Comparison of ENCODE assay signal across 8 cellular contexts in the genomic region with DNA sequence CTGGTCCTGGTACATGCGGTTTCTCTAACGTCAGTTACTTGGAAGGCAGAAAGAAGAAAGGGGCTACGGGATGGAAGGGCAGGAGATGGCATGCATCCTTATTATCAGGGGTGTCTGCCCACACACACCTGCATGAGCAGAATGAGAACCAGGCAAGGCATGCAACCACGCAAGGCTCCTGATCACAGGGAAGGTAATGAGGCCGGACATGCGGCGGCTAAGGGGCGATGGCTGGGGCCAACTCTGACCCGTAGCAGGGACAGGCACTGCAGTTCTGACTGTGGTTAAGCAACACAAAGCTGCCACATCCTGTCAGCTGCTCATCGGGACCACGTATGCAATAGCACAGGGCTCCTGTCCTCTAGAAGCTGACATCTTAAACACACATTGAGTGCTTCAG.
DNase-seq lines count a peak whose midpoint lies in the region; ATAC-seq, FAIRE-seq and TF ChIP-seq lines count a peak whose summit lies in the region.

No MANE protein-coding gene starts in this region.

- peaks cover 33% of the 10 kb centered on the region for H3K36me3 ChIP-seq in thymus (ENCODE audit: control insufficient read depth, insufficient read depth)

- no peak overlapping the region for H3K4me3 ChIP-seq in thymus (ENCODE audit: low read length)
- H3K4me3 ChIP-seq in coronary artery, result no peak overlapping the region

- TF ChIP-seq POLR2A in H54 (IDR thresholded peaks at IDR 0.05; ENCODE audit: low read depth, low read length), result no peak

- H3K27me3 ChIP-seq in thymus (ENCODE audit: control insufficient read depth, insufficient read depth), result no peaks in the 10 kb centered on the region

- peak; percentile 63 for ATAC-seq in GM18870 (IDR thresholded peaks at IDR 0.05; ENCODE audit: unreplicated experiment)
- peak; percentile 96 for ATAC-seq in HG03064 (IDR thresholded peaks at IDR 0.05; ENCODE audit: low read depth, unreplicated experiment)

- peaks cover 20% of the 10 kb centered on the region for H3K4me1 ChIP-seq in thymus (ENCODE audit: control insufficient read depth, insufficient read depth, low read length)

- WGBS in thymus, result 33% methylated on average over 11 of the region's 11 CpGs

- DNase-seq in UCSD-AML1 (lab: John Stamatoyannopoulos, UW; ENCODE audit: unreplicated experiment) (peak; percentile 56), fibroblast of gingiva (ENCODE audit: low read depth) (peak; percentile 41), hepatic stellate cell (ENCODE audit: low spot score) (no peak), coronary artery (ENCODE audit: low spot score) (no peak), H54 (ENCODE audit: insufficient read length, low spot score) (no peak)

- peak overlapping the region; percentile 74 for H3K27ac ChIP-seq in thymus (ENCODE audit: low read depth)
- no peak overlapping the region for H3K27ac ChIP-seq in coronary artery

- TF ChIP-seq CTCF in coronary artery (IDR thresholded peaks at IDR 0.05), result no peak

- FAIRE-seq in H54 (lab: Jason Lieb, UNC), result no peak

- H3K9me3 ChIP-seq in thymus (ENCODE audit: control insufficient read depth), result no peaks in the 10 kb centered on the region

Comparison
In these comparisons a context has a peak if more than half of its experiments do, and no peak if none do; other contexts are left out.
1. DNase-seq: peak in UCSD-AML1 (single experiment) and fibroblast of gingiva (single experiment); none in hepatic stellate cell (single experiment), coronary artery (single experiment) and H54 (single experiment).